Comparison of ENCODE assay signal across 15 cellular contexts in genomic region chr1:43552059-43552742, GRCh38. TPM values are rescaled to one million over a fixed set of nuclear protein-coding genes. Genes with fewer than 3 reads are reported as not detected.
DNase-seq lines count a peak whose midpoint lies in the region; ATAC-seq and TF ChIP-seq lines count a peak whose summit lies in the region.
"Had no signal": no experiment of that assay in that cellular context is flagged by ENCODE, and none has a peak within 500 bp of the region (broad histone marks: within the 10 kb centered on the region; RNA-seq: fewer than 3 reads in every experiment).

No MANE protein-coding gene starts in this region.

- no peak for ATAC-seq in HG03439 (IDR thresholded peaks at IDR 0.05; ENCODE audit: unreplicated experiment)
- ATAC-seq in activated naive CD4-positive, alpha-beta T cell treated with anti-CD3 and anti-CD28 coated beads, Interleukin-2, amount 50 U/mL, for 72 hours, result no peak
- no peak for ATAC-seq in HG02642 (IDR thresholded peaks at IDR 0.05; ENCODE audit: poor library complexity, unreplicated experiment)
- ATAC-seq: stimulated activated naive CD8-positive, alpha-beta T cell treated with anti-CD3 and anti-CD28 coated beads, Interleukin-15, amount 100 ng/mL, for 72 hours had no signal

- H2AFZ ChIP-seq in mammary epithelial cell (ENCODE audit: low read depth, low read length) (no peak overlapping the region), hepatocyte (no peak overlapping the region)

- dilution Hi-C loops in mammary epithelial cell (cut with HindIII; ENCODE audit: low sequenced_read_pairs), result no loop called here

- H3K9ac ChIP-seq in mammary epithelial cell (ENCODE audit: insufficient read depth, low read length) (no peak overlapping the region), rectal smooth muscle tissue (ENCODE audit: low read length) (no peak overlapping the region)
- H3K9ac ChIP-seq: BLaER1 treated with 17β-estradiol and CSF1 and Interleukin-3, amounts not matched to agents 10 nM and 100 nM had no signal

- no peaks in the 10 kb centered on the region for H3K9me3 Mint-ChIP-seq in activated naive CD4-positive, alpha-beta T cell treated with anti-CD3 and anti-CD28 coated beads, Interleukin-2, amount 50 U/mL, for 72 hours
- H3K9me3 Mint-ChIP-seq: stimulated activated naive CD8-positive, alpha-beta T cell treated with anti-CD3 and anti-CD28 coated beads, Interleukin-15, amount 100 ng/mL, for 72 hours; T-helper 2 cell treated with Interferon-gamma antibody and Interleukin-4, amounts not matched to agents 5 μg/mL and 100 μg/mL, for 36 hours had no signal

- no peaks in the 10 kb centered on the region for H3K9me2 ChIP-seq in hepatocyte (replicated peaks; ENCODE audit: insufficient read depth)

- in situ Hi-C loops in mammary epithelial cell (cut with MboI; ENCODE audit: low sequenced_read_pairs in 2 of 2), result no loop called here

- H3K27me3 ChIP-seq in breast epithelium, result no peaks in the 10 kb centered on the region
- no peaks in the 10 kb centered on the region for H3K27me3 ChIP-seq in mammary epithelial cell (ENCODE audit: insufficient read depth, low read length)
- H3K27me3 ChIP-seq in hepatocyte, result no peaks in the 10 kb centered on the region
- H3K27me3 ChIP-seq in rectal smooth muscle tissue (ENCODE audit: control insufficient read depth, insufficient read depth, low read length), result no peaks in the 10 kb centered on the region
- H3K27me3 ChIP-seq: BLaER1 treated with 17β-estradiol and CSF1 and Interleukin-3, amounts not matched to agents 10 nM and 100 nM; SJCRH30 had no signal

- H4K20me1 ChIP-seq in mammary epithelial cell (ENCODE audit: insufficient read depth, low read length), result no peaks in the 10 kb centered on the region
- H4K20me1 ChIP-seq in hepatocyte (ENCODE audit: insufficient read depth, poor library complexity, severe bottlenecking), result no peaks in the 10 kb centered on the region
- H4K20me1 ChIP-seq: BLaER1 treated with 17β-estradiol and CSF1 and Interleukin-3, amounts not matched to agents 10 nM and 100 nM had no signal

- BruUV-seq in mammary epithelial cell (replicated peaks; lab: Mats Ljungman, UMichigan), result no TSS peak

- H3K4me2 ChIP-seq in mammary epithelial cell (ENCODE audit: insufficient read depth, low read depth, low read length), result no peak overlapping the region
- H3K4me2 ChIP-seq in hepatocyte, result no peak overlapping the region
- H3K4me2 ChIP-seq: BLaER1 treated with 17β-estradiol and CSF1 and Interleukin-3, amounts not matched to agents 10 nM and 100 nM had no signal

- H3K36me3 ChIP-seq in breast epithelium, result no peaks in the 10 kb centered on the region
- H3K36me3 ChIP-seq in mammary epithelial cell (ENCODE audit: insufficient read depth, low read length), result peaks cover 17% of the 10 kb centered on the region
- H3K36me3 ChIP-seq in hepatocyte (replicated peaks; ENCODE audit: insufficient read depth, low read depth), result no peaks in the 10 kb centered on the region
- H3K36me3 ChIP-seq in rectal smooth muscle tissue (ENCODE audit: control insufficient read depth, insufficient read depth, low read length), result peaks cover 6% of the 10 kb centered on the region

- H3K36me3 Mint-ChIP-seq in activated naive CD4-positive, alpha-beta T cell treated with anti-CD3 and anti-CD28 coated beads, Interleukin-2, amount 50 U/mL, for 72 hours, result no peaks in the 10 kb centered on the region

- 52% methylated on average over 5 of the region's 5 CpGs for WGBS in mammary epithelial cell (ENCODE audit: low coverage, missing lambda C conversion rate)
- 93% methylated on average over 5 of the region's 5 CpGs for WGBS in hepatocyte (ENCODE audit: low lambda C conversion rate, missing lambda C conversion rate)

- H3K4me3 ChIP-seq in breast epithelium (no peak overlapping the region), mammary epithelial cell (replicated peaks in 1 of 3; ENCODE audit: insufficient read depth in 1 of 3, low read depth in 2 of 3, low read length in 3 of 3) (no peak overlapping the region), hepatocyte (no peak overlapping the region), rectal smooth muscle tissue (ENCODE audit: low read length) (no peak overlapping the region)
- H3K4me3 ChIP-seq: BLaER1 treated with 17β-estradiol and CSF1 and Interleukin-3, amounts not matched to agents 10 nM and 100 nM; SJCRH30 had no signal

- CTCF ChIA-PET in mammary epithelial cell (lab: Charles Lee; ENCODE audit: low non-redundant PET), result no interaction called here

- H3K79me2 ChIP-seq in mammary epithelial cell (ENCODE audit: insufficient read depth, low read length) (peaks cover 61% of the 10 kb centered on the region), hepatocyte (peaks cover 57% of the 10 kb centered on the region)

- no peak for DNase-seq in breast epithelium (ENCODE audit: low spot score in 2 of 2)
- no peak for DNase-seq in mammary epithelial cell
- no peak for DNase-seq in hepatocyte (ENCODE audit: low spot score)
- no peak for DNase-seq in NCI-H526 (lab: John Stamatoyannopoulos, UW)
- DNase-seq in activated naive CD4-positive, alpha-beta T cell treated with anti-CD3 and anti-CD28 coated beads, Interleukin-2, amount 50 U/mL, for 72 hours (ENCODE audit: low spot score in 2 of 2), result no peak
- DNase-seq: 8988T; activated naive CD4-positive, alpha-beta T cell; NCI-H526 treated with DMSO at 0.1 percent for 48 hours; SJCRH30; stimulated activated naive CD8-positive, alpha-beta T cell treated with anti-CD3 and anti-CD28 coated beads, Interleukin-15, amount 100 ng/mL, for 72 hours had no signal

- H3K27ac ChIP-seq in breast epithelium, result peak overlapping the region; percentile 91 to 94
- H3K27ac ChIP-seq in mammary epithelial cell (ENCODE audit: insufficient read depth, low read depth, low read length), result no peak overlapping the region
- H3K27ac ChIP-seq in hepatocyte, result peak overlapping the region; percentile 45
- peak overlapping the region; percentile 69 for H3K27ac ChIP-seq in rectal smooth muscle tissue (ENCODE audit: low read depth, low read length)
- H3K27ac ChIP-seq: BLaER1 treated with 17β-estradiol and CSF1 and Interleukin-3, amounts not matched to agents 10 nM and 100 nM; SJCRH30 had no signal

- no peak overlapping the region for H3K27ac Mint-ChIP-seq in activated naive CD4-positive, alpha-beta T cell treated with anti-CD3 and anti-CD28 coated beads, Interleukin-2, amount 50 U/mL, for 72 hours
- H3K27ac Mint-ChIP-seq: stimulated activated naive CD8-positive, alpha-beta T cell treated with anti-CD3 and anti-CD28 coated beads, Interleukin-15, amount 100 ng/mL, for 72 hours; T-helper 2 cell treated with Interferon-gamma antibody and Interleukin-4, amounts not matched to agents 5 μg/mL and 100 μg/mL, for 36 hours had no signal

- H3K4me1 ChIP-seq in breast epithelium (peaks cover 11 to 44% of the 10 kb centered on the region in 2 donors), mammary epithelial cell (ENCODE audit: insufficient read depth, low read length) (peaks cover 47% of the 10 kb centered on the region), hepatocyte (ENCODE audit: insufficient read depth) (peaks cover 55% of the 10 kb centered on the region), rectal smooth muscle tissue (ENCODE audit: control insufficient read depth, insufficient read depth, low read length) (peaks cover 14% of the 10 kb centered on the region)
- H3K4me1 ChIP-seq: SJCRH30 had no signal

- TF ChIP-seq POLR2A in breast epithelium (IDR thresholded peaks at IDR 0.05), result no peak

- no peak for TF ChIP-seq CTCF in breast epithelium (IDR thresholded peaks at IDR 0.05)
- no peak for TF ChIP-seq CTCF in mammary epithelial cell (conservative IDR thresholded peaks at IDR 0.05 in 1 of 2, IDR thresholded peaks at IDR 0.05 in 1 of 2; ENCODE audit: extremely low read depth in 1 of 2, insufficient read depth in 1 of 2, low read depth in 1 of 2, low read length in 2 of 2)
- TF ChIP-seq CTCF in hepatocyte (IDR thresholded peaks at IDR 0.05; ENCODE audit: poor library complexity), result no peak

- H3K9me3 ChIP-seq in breast epithelium (no peaks in the 10 kb centered on the region), mammary epithelial cell (replicated peaks; ENCODE audit: insufficient read depth, low read length) (no peaks in the 10 kb centered on the region), hepatocyte (ENCODE audit: low read depth) (no peaks in the 10 kb centered on the region)
- H3K9me3 ChIP-seq: BLaER1 treated with 17β-estradiol and CSF1 and Interleukin-3, amounts not matched to agents 10 nM and 100 nM; SJCRH30 had no signal

- intact Hi-C loops in breast epithelium (cut with DNase I; ENCODE audit: low total_unique reads) (no loop called here), mammary epithelial cell (cut with micrococcal nuclease) (no loop called here)

RNA-seq across cellular contexts. Expression of gene PTPRF, which starts 21.5 kb away (rescaled TPM):
- 100 to 1,000 TPM; 109 to 149 (median 116) TPM for total RNA-seq in breast epithelium
- 100 to 1,000 TPM; 152 to 200 TPM for total RNA-seq in mammary epithelial cell
- polyA plus RNA-seq in mammary epithelial cell, result 131 TPM
- 442 TPM for polyA minus RNA-seq in mammary epithelial cell
- 75.7 and 115 TPM in 2 replicates for total RNA-seq in hepatocyte
- 84.6 and 96.0 TPM in 2 replicates for polyA plus RNA-seq in hepatocyte
- 10 to 100 TPM in 1 of 2 donors, under 1 TPM in 1; 0.25 to 21.9 TPM for total RNA-seq in activated naive CD4-positive, alpha-beta T cell treated with anti-CD3 and anti-CD28 coated beads, Interleukin-2, amount 50 U/mL, for 72 hours
